Comparison of ENCODE assay signal across 20 cellular contexts in the genomic region with DNA sequence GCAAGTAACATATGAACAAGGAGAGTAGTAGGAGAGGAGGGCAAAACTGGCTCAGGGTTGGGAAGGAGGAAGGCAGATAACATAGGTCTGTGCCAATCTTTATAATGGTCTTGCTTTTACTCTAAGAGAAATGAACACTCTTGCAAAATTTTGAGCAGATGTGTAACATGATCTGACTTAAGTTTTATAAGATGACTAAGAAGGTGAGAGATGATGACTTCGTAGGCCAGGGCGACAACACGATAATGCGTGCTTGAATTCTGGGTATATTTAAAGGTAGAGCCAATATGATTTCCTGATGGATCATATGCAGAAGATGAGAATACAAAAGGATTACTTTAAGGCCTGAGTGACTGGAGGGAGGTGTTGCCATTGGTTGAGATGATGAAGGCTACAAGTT.
"Had no signal": no experiment of that assay in that cellular context is flagged by ENCODE, and none has a peak within 500 bp of the region (broad histone marks: within the 10 kb centered on the region; RNA-seq: fewer than 3 reads in every experiment).

No MANE protein-coding gene starts in this region.

- H3K27ac Mint-ChIP-seq: activated CD4-positive, alpha-beta T cell treated with anti-CD3 and anti-CD28 coated beads, Interleukin-2, amount 10 ng/mL, durations not matched to agents 24 days and 14 days; activated CD8-positive, alpha-beta T cell treated with anti-CD3 and anti-CD28 coated beads, Interleukin-2, amount 10 ng/mL, durations not matched to agents 7 days and 5 days; activated naive CD4-positive, alpha-beta T cell treated with anti-CD3 and anti-CD28 coated beads for 36 hours; activated T-cell treated with anti-CD3 and anti-CD28 coated beads, Interleukin-2, amount 50 U/mL, for 24 hours; nephron; stimulated activated naive B cell treated with anti-CD40 and anti-IgM and Interleukin-4, amounts not matched to agents 10 μg/mL and 1 μg/mL and 100 μg/mL, for 72 hours had no signal

- H3K27ac ChIP-seq: hepatocyte, sigmoid colon, spleen had no signal

- H3K4me3 ChIP-seq: hepatocyte, lung, sigmoid colon, spleen had no signal

- H3K27me3 ChIP-seq: hepatocyte, sigmoid colon, spleen had no signal

- H3K36me3 Mint-ChIP-seq: stimulated activated naive B cell treated with anti-CD40 and anti-IgM and Interleukin-4, amounts not matched to agents 10 μg/mL and 1 μg/mL and 100 μg/mL, for 72 hours had no signal

- H3K36me3 ChIP-seq: sigmoid colon, spleen had no signal

- H3K27me3 Mint-ChIP-seq: activated CD4-positive, alpha-beta T cell treated with anti-CD3 and anti-CD28 coated beads, Interleukin-2, amount 10 ng/mL, durations not matched to agents 24 days and 14 days; activated T-cell treated with anti-CD3 and anti-CD28 coated beads, Interleukin-2, amount 50 U/mL, for 24 hours; stimulated activated naive B cell treated with anti-CD40 and anti-IgM and Interleukin-4, amounts not matched to agents 10 μg/mL and 1 μg/mL and 100 μg/mL, for 72 hours had no signal

- DNase-seq: activated CD4-positive, alpha-beta T cell treated with anti-CD3 and anti-CD28 coated beads, Interleukin-2, amount 10 ng/mL, durations not matched to agents 24 days and 14 days; activated CD8-positive, alpha-beta T cell treated with anti-CD3 and anti-CD28 coated beads, Interleukin-2, amount 10 ng/mL, durations not matched to agents 7 days and 5 days; activated naive CD4-positive, alpha-beta T cell treated with anti-CD3 and anti-CD28 coated beads for 36 hours; activated T-cell treated with anti-CD3 and anti-CD28 coated beads, Interleukin-2, amount 50 U/mL, for 24 hours; aorta; cerebellar nuclear complex; cortex of kidney; islet precursor cell; midbrain; nucleus accumbens; sigmoid colon; spleen; stimulated activated CD4-positive, alpha-beta T cell treated with anti-CD3 and anti-CD28 coated beads, Interleukin-4, amount 100 ng/mL, for 4 hours; stimulated activated naive B cell treated with anti-CD40 and anti-IgM and Interleukin-4, amounts not matched to agents 10 μg/mL and 1 μg/mL and 100 μg/mL, for 72 hours; T-helper 1 cell; T1000 had no signal

- H3K9me3 ChIP-seq: sigmoid colon, spleen had no signal

- H3K9me3 Mint-ChIP-seq: activated CD4-positive, alpha-beta T cell treated with anti-CD3 and anti-CD28 coated beads, Interleukin-2, amount 10 ng/mL, durations not matched to agents 24 days and 14 days; activated naive CD4-positive, alpha-beta T cell treated with anti-CD3 and anti-CD28 coated beads for 36 hours; activated T-cell treated with anti-CD3 and anti-CD28 coated beads, Interleukin-2, amount 50 U/mL, for 24 hours; nephron; stimulated activated naive B cell treated with anti-CD40 and anti-IgM and Interleukin-4, amounts not matched to agents 10 μg/mL and 1 μg/mL and 100 μg/mL, for 72 hours had no signal

- H3K4me1 ChIP-seq: sigmoid colon, spleen had no signal

- H3K4me3 Mint-ChIP-seq: activated CD4-positive, alpha-beta T cell treated with anti-CD3 and anti-CD28 coated beads, Interleukin-2, amount 10 ng/mL, durations not matched to agents 24 days and 14 days; activated CD8-positive, alpha-beta T cell treated with anti-CD3 and anti-CD28 coated beads, Interleukin-2, amount 10 ng/mL, durations not matched to agents 7 days and 5 days; activated naive CD4-positive, alpha-beta T cell treated with anti-CD3 and anti-CD28 coated beads for 36 hours; activated T-cell treated with anti-CD3 and anti-CD28 coated beads, Interleukin-2, amount 50 U/mL, for 24 hours; nephron; stimulated activated naive B cell treated with anti-CD40 and anti-IgM and Interleukin-4, amounts not matched to agents 10 μg/mL and 1 μg/mL and 100 μg/mL, for 72 hours had no signal

- ATAC-seq: activated CD8-positive, alpha-beta T cell treated with anti-CD3 and anti-CD28 coated beads, Interleukin-2, amount 10 ng/mL, durations not matched to agents 7 days and 5 days; esophagus mucosa; stimulated activated naive B cell treated with anti-CD40 and anti-IgM and Interleukin-4, amounts not matched to agents 10 μg/mL and 1 μg/mL and 100 μg/mL, for 72 hours had no signal

- H3K4me1 Mint-ChIP-seq: activated CD4-positive, alpha-beta T cell treated with anti-CD3 and anti-CD28 coated beads, Interleukin-2, amount 10 ng/mL, durations not matched to agents 24 days and 14 days; nephron; stimulated activated naive B cell treated with anti-CD40 and anti-IgM and Interleukin-4, amounts not matched to agents 10 μg/mL and 1 μg/mL and 100 μg/mL, for 72 hours had no signal
